ENCODE assay signal across 16 cellular contexts in the genomic region with DNA sequence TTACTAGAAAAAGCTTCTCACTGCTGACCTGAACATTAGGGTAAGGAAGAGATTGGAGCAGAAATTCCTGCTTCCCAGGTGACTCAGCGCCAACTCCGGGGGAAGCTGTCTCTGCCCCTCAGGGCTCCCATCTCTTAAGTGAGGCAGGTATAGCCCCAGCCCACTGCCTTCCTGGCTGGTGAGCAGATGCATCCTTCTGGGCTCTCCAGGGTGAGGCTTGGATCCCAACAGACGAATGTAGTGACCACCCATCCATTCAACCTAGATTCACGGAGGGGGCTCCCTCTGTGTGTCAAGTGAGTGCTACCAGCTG. TPM values are rescaled to one million over a fixed set of nuclear protein-coding genes. Genes with fewer than 3 reads are reported as not detected.
DNase-seq lines count a peak whose midpoint lies in the region; ATAC-seq and TF ChIP-seq lines count a peak whose summit lies in the region.
"Had no signal": no experiment of that assay in that cellular context is flagged by ENCODE, and none has a peak within 500 bp of the region (broad histone marks: within the 10 kb centered on the region; RNA-seq: fewer than 3 reads in every experiment).

No MANE protein-coding gene starts in this region.

- peak overlapping the region; percentile 13 for H3K27ac Mint-ChIP-seq in activated naive CD4-positive, alpha-beta T cell treated with anti-CD3 and anti-CD28 coated beads, Interleukin-2, amount 10 ng/mL, durations not matched to agents 7 days and 5 days
- no peak overlapping the region for H3K27ac Mint-ChIP-seq in activated naive CD4-positive, alpha-beta T cell treated with anti-CD3 and anti-CD28 coated beads, Interleukin-2, amount 50 U/mL, for 72 hours
- H3K27ac Mint-ChIP-seq in activated CD4-positive, alpha-beta T cell treated with anti-CD3 and anti-CD28 coated beads, Interleukin-2, amount 10 ng/mL, durations not matched to agents 7 days and 5 days: no peak overlapping the region
- H3K27ac Mint-ChIP-seq: CD4-positive, CD25-positive, alpha-beta regulatory T cell; HFFc6 had no signal

- peaks cover 79% of the 10 kb centered on the region for H3K27me3 Mint-ChIP-seq in activated naive CD4-positive, alpha-beta T cell treated with anti-CD3 and anti-CD28 coated beads, Interleukin-2, amount 10 ng/mL, durations not matched to agents 7 days and 5 days
- peaks cover 49% of the 10 kb centered on the region for H3K27me3 Mint-ChIP-seq in activated CD4-positive, alpha-beta T cell treated with anti-CD3 and anti-CD28 coated beads, Interleukin-2, amount 10 ng/mL, durations not matched to agents 7 days and 5 days

- H3K9me3 Mint-ChIP-seq in activated naive CD4-positive, alpha-beta T cell treated with anti-CD3 and anti-CD28 coated beads, Interleukin-2, amount 10 ng/mL, durations not matched to agents 7 days and 5 days: no peaks in the 10 kb centered on the region
- no peaks in the 10 kb centered on the region for H3K9me3 Mint-ChIP-seq in activated naive CD4-positive, alpha-beta T cell treated with anti-CD3 and anti-CD28 coated beads, Interleukin-2, amount 50 U/mL, for 72 hours
- no peaks in the 10 kb centered on the region for H3K9me3 Mint-ChIP-seq in activated CD4-positive, alpha-beta T cell treated with anti-CD3 and anti-CD28 coated beads, Interleukin-2, amount 10 ng/mL, durations not matched to agents 7 days and 5 days
- H3K9me3 Mint-ChIP-seq: HFFc6 had no signal

- no peak overlapping the region for H3K4me3 ChIP-seq in neutrophil (ENCODE audit: low read depth in 1 of 2, low read length in 1 of 2)

- H3K4me1 Mint-ChIP-seq in activated naive CD4-positive, alpha-beta T cell treated with anti-CD3 and anti-CD28 coated beads, Interleukin-2, amount 10 ng/mL, durations not matched to agents 7 days and 5 days: peaks cover 31% of the 10 kb centered on the region
- H3K4me1 Mint-ChIP-seq in activated CD4-positive, alpha-beta T cell treated with anti-CD3 and anti-CD28 coated beads, Interleukin-2, amount 10 ng/mL, durations not matched to agents 7 days and 5 days: peaks cover 19% of the 10 kb centered on the region

- no peaks in the 10 kb centered on the region for H3K36me3 ChIP-seq in neutrophil

- CTCF ChIA-PET in activated naive CD4-positive, alpha-beta T cell treated with anti-CD3 and anti-CD28 coated beads, Interleukin-2, amount 10 ng/mL, durations not matched to agents 7 days and 5 days (lab: Charles Lee): no interaction called here
- CTCF ChIA-PET in activated CD4-positive, alpha-beta T cell treated with anti-CD3 and anti-CD28 coated beads, Interleukin-2, amount 10 ng/mL, durations not matched to agents 7 days and 5 days (lab: Charles Lee): no interaction called here

- H3K4me1 ChIP-seq in neutrophil (ENCODE audit: control insufficient read depth in 1 of 2, insufficient read depth in 1 of 2, low read depth in 1 of 2, low read length in 1 of 2): peaks cover 84 to 88% of the 10 kb centered on the region in 2 experiments

- no peak for ATAC-seq in activated naive CD4-positive, alpha-beta T cell treated with anti-CD3 and anti-CD28 coated beads, Interleukin-2, amount 50 U/mL, for 72 hours

- H3K4me3 Mint-ChIP-seq in activated naive CD4-positive, alpha-beta T cell treated with anti-CD3 and anti-CD28 coated beads, Interleukin-2, amount 10 ng/mL, durations not matched to agents 7 days and 5 days: no peak overlapping the region
- H3K4me3 Mint-ChIP-seq in activated CD4-positive, alpha-beta T cell treated with anti-CD3 and anti-CD28 coated beads, Interleukin-2, amount 10 ng/mL, durations not matched to agents 7 days and 5 days: no peak overlapping the region
- H3K4me3 Mint-ChIP-seq: CD4-positive, CD25-positive, alpha-beta regulatory T cell; HFFc6 had no signal

- no peak for DNase-seq in activated naive CD4-positive, alpha-beta T cell treated with anti-CD3 and anti-CD28 coated beads, Interleukin-2, amount 10 ng/mL, durations not matched to agents 7 days and 5 days
- DNase-seq in activated naive CD4-positive, alpha-beta T cell treated with anti-CD3 and anti-CD28 coated beads, Interleukin-2, amount 50 U/mL, for 72 hours (ENCODE audit: low spot score in 2 of 2): no peak
- DNase-seq in hippocampal formation (lab: John Stamatoyannopoulos, UW) (no peak), cardiac septum (ENCODE audit: low spot score) (no peak)
- DNase-seq in activated CD4-positive, alpha-beta T cell treated with anti-CD3 and anti-CD28 coated beads, Interleukin-2, amount 10 ng/mL, durations not matched to agents 7 days and 5 days: no peak
- DNase-seq: CD4-positive, CD25-positive, alpha-beta regulatory T cell; DMS79; HCEC 1CT; HFFc6; IMR-90; KBM-7 had no signal

- no peaks in the 10 kb centered on the region for H3K9me3 ChIP-seq in neutrophil

- peak overlapping the region; percentile 79 for H3K27ac ChIP-seq in VCaP
- H3K27ac ChIP-seq in neutrophil: peak overlapping the region; percentile 63
- H3K27ac ChIP-seq: 22Rv1 had no signal

- TF ChIP-seq CTCF in VCaP (conservative IDR thresholded peaks at IDR 0.05) (no peak), neutrophil (IDR thresholded peaks at IDR 0.05) (no peak)

- intact Hi-C loops in cardiac septum (cut with DNase I): no loop called here

- no peaks in the 10 kb centered on the region for H3K36me3 Mint-ChIP-seq in activated naive CD4-positive, alpha-beta T cell treated with anti-CD3 and anti-CD28 coated beads, Interleukin-2, amount 10 ng/mL, durations not matched to agents 7 days and 5 days
- no peaks in the 10 kb centered on the region for H3K36me3 Mint-ChIP-seq in activated naive CD4-positive, alpha-beta T cell treated with anti-CD3 and anti-CD28 coated beads, Interleukin-2, amount 50 U/mL, for 72 hours
- no peaks in the 10 kb centered on the region for H3K36me3 Mint-ChIP-seq in activated CD4-positive, alpha-beta T cell treated with anti-CD3 and anti-CD28 coated beads, Interleukin-2, amount 10 ng/mL, durations not matched to agents 7 days and 5 days (ENCODE audit: low read depth)
- H3K36me3 Mint-ChIP-seq: CD4-positive, CD25-positive, alpha-beta regulatory T cell had no signal

- peaks cover 15% of the 10 kb centered on the region for H3K27me3 ChIP-seq in neutrophil

- POLR2A ChIA-PET in activated CD4-positive, alpha-beta T cell treated with anti-CD3 and anti-CD28 coated beads, Interleukin-2, amount 10 ng/mL, durations not matched to agents 7 days and 5 days (lab: Charles Lee): no interaction called here

RNA-seq across cellular contexts. Expression of gene ATP2C2, which starts 3.2 kb away (rescaled TPM):
- not detected for total RNA-seq in activated naive CD4-positive, alpha-beta T cell treated with anti-CD3 and anti-CD28 coated beads, Interleukin-2, amount 50 U/mL, for 72 hours
- not detected for total RNA-seq in cardiac septum
- not detected for total RNA-seq in activated CD4-positive, alpha-beta T cell treated with anti-CD3 and anti-CD28 coated beads, Interleukin-2, amount 10 ng/mL, durations not matched to agents 7 days and 5 days
- total RNA-seq: A673; CD4-positive, CD25-positive, alpha-beta regulatory T cell; H4; HFFc6; IMR-90 had no signal
